In genomic region chr16:5097470-5098220, GRCh38 we compare ENCODE assay signal across 8 cellular contexts.
A peak's percentile ranks its signal among the peaks of the same experiment; 100 is the strongest.
DNase-seq lines count a peak whose midpoint lies in the region; ATAC-seq and TF ChIP-seq lines count a peak whose summit lies in the region.
"Not testable (repeated sequence)": the region's sequence is repeated elsewhere in the genome, so short reads cannot be mapped to it uniquely, and the experiment has no call there.

TSS of gene EEF2KMT (minus strand) at chr16:5097795. CDS start at chr16:5097739, 56 bp downstream.

- ATAC-seq in HG03439 (IDR thresholded peaks at IDR 0.05; ENCODE audit: unreplicated experiment), result peak; percentile 99

- not testable (repeated sequence) for TF ChIP-seq CTCF in AG09319 (IDR thresholded peaks at IDR 0.05; ENCODE audit: low read depth, low read length)

- DNase-seq in AG09319 (ENCODE audit: extremely low read depth, low read depth), result peak; percentile 100
- peak; percentile 70 for DNase-seq in GM19238 (ENCODE audit: insufficient read length, low spot score)
- peak; percentile 93 for DNase-seq in NCI-H510A (lab: John Stamatoyannopoulos, UW)
- peak; percentile 83 for DNase-seq in activated CD4-positive, alpha-beta T cell treated with anti-CD3 and anti-CD28 coated beads for 1 hour
- peak; percentile 99 for DNase-seq in kidney glomerular epithelial cell (lab: John Stamatoyannopoulos, UW)
- DNase-seq in stimulated activated CD4-positive, alpha-beta T cell treated with anti-CD3 and anti-CD28 coated beads, Interleukin-15, amount 100 ng/mL, for 24 hours, result peak; percentile 99

- peak within 1 kb of the TSS; percentile 65 for H3K27ac ChIP-seq in cingulate gyrus (ENCODE audit: low read depth, low read length)

Comparison
In these comparisons a context has a peak if more than half of its experiments do, and no peak if none do; other contexts are left out.
1. Peak in every context shown above with its lines: DNase-seq, ATAC-seq and H3K27ac ChIP-seq.